Comparison of ENCODE assay signal across 8 cellular contexts in the genomic region with DNA sequence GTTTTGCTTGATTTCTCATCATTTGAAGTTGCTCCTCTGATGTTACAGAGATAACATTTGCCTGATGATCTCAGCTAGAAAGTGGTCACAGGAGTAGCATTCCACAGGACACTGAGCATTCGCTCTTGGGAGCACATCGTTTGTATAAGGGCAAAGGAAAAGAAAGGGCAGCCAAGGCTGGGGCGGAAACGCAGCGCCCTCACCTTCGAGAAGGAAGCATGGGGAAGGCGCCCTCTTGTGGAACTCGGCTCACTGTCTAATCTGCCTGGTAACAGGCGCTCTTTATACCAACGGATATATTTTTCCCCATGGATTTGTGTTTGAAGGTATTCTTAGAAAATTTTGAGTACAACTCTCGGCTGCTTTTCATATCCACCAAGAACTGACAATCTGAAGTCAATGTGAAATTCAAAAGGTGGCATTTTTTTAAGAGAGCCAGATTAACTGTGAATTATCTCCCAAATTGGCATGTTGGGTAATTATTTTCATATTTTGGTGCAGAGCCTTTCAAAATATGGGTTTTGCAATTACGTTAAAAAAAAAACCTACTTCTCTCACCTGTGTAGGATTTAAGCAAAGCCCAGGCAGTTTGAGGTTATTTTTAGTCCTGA.
A peak's percentile ranks its signal among the peaks of the same experiment; 100 is the strongest.
DNase-seq lines count a peak whose midpoint lies in the region; ATAC-seq and TF ChIP-seq lines count a peak whose summit lies in the region.

No MANE protein-coding gene starts in this region.

- no peaks in the 10 kb centered on the region for H3K79me2 ChIP-seq in HCT116 (ENCODE audit: insufficient read depth, low read length)
- no peaks in the 10 kb centered on the region for H3K79me2 ChIP-seq in SU-DHL-6 (ENCODE audit: insufficient read depth, low read length)

- BruUV-seq in HCT116 (replicated peaks; lab: Mats Ljungman, UMichigan): no TSS peak

- peak overlapping the region; percentile 42 for H3K4me2 ChIP-seq in HCT116 (ENCODE audit: low read length)
- peak overlapping the region; percentile 28 for H3K4me2 ChIP-seq in SU-DHL-6 (ENCODE audit: low read depth, low read length, poor library complexity, severe bottlenecking)

- H3K36me3 ChIP-seq in HCT116 (ENCODE audit: control insufficient read depth in 1 of 2, insufficient read depth in 2 of 2, low read length in 2 of 2) (no peaks in the 10 kb centered on the region), SU-DHL-6 (ENCODE audit: low read length) (no peaks in the 10 kb centered on the region), heart right ventricle (no peaks in the 10 kb centered on the region)

- intact Hi-C loops in HCT116 (cut with micrococcal nuclease): loop anchor here (1.0 to 5.0 kb wide), 3 partner anchors 85 to 501 kb away; no protein-coding TSS in a partner anchor
- intact Hi-C loops in heart right ventricle (cut with DNase I): loop anchor here in 9 of 10 donors (1.0 to 10.0 kb wide), 8 partner anchors 85 to 505 kb away; a partner anchor contains a TSS

- H3K36me3 Mint-ChIP-seq in activated naive CD8-positive, alpha-beta T cell treated with anti-CD3 and anti-CD28 coated beads, Interleukin-2, amount 50 U/mL, for 24 hours (ENCODE audit: low read depth): no peaks in the 10 kb centered on the region

- TF ChIP-seq POLR2A in HCT116 (IDR thresholded peaks at IDR 0.05; ENCODE audit: borderline replicate concordance, extremely low read depth, insufficient read depth, insufficient read length): no peak

- TF ChIP-seq CTCF in HCT116 (IDR thresholded peaks at IDR 0.05 in 2 of 3, conservative IDR thresholded peaks at IDR 0.05 in 1 of 3; ENCODE audit: borderline replicate concordance in 1 of 3, insufficient read depth in 1 of 3, low read depth in 2 of 3, low read length in 2 of 3): peak; percentile 81 to 92 (median 84)
- peak; percentile 68 for TF ChIP-seq CTCF in SU-DHL-6 (IDR thresholded peaks at IDR 0.05; ENCODE audit: insufficient read depth, low read length, poor library complexity, severe bottlenecking)
- TF ChIP-seq CTCF in heart right ventricle (IDR thresholded peaks at IDR 0.05): peak; percentile 51 to 96 (median 84)

- H2AFZ ChIP-seq in HCT116 (ENCODE audit: low read depth, low read length, poor library complexity, severe bottlenecking) (peak overlapping the region; percentile 89), SU-DHL-6 (ENCODE audit: low read depth, low read length, severe bottlenecking) (peak overlapping the region; percentile 80)

- no peak overlapping the region for H3K27ac ChIP-seq in HCT116 (ENCODE audit: low read depth, low read length)
- no peak overlapping the region for H3K27ac ChIP-seq in SU-DHL-6 (ENCODE audit: low read depth, low read length)
- H3K27ac ChIP-seq in heart right ventricle: peak overlapping the region in 8 of 10 donors; percentile 6 to 66 (median 40)

- POLR2A ChIA-PET in HCT116 (lab: Charles Lee): no interaction called here

- DNase-seq in GM03348 (ENCODE audit: low spot score) (peak; percentile 84), HCT116 (ENCODE audit: low read depth, low spot score) (peak; percentile 61), MV-4-11 (lab: John Stamatoyannopoulos, UW) (peak; percentile 39), heart right ventricle (peak; percentile 86 to 90), putamen (ENCODE audit: low spot score) (peak; percentile 64)
- DNase-seq in activated naive CD8-positive, alpha-beta T cell treated with anti-CD3 and anti-CD28 coated beads, Interleukin-2, amount 50 U/mL, for 24 hours: peak; percentile 79

- H3K4me1 Mint-ChIP-seq in activated naive CD8-positive, alpha-beta T cell treated with anti-CD3 and anti-CD28 coated beads, Interleukin-2, amount 50 U/mL, for 24 hours: peaks cover 26% of the 10 kb centered on the region

- H3K9me3 ChIP-seq in HCT116 (ENCODE audit: control insufficient read depth in 1 of 2, insufficient read depth in 1 of 2, low read depth in 1 of 2, low read length in 2 of 2): no peaks in the 10 kb centered on the region
- H3K9me3 ChIP-seq in SU-DHL-6 (ENCODE audit: insufficient read depth, low read length): no peaks in the 10 kb centered on the region
- H3K9me3 ChIP-seq in heart right ventricle: no peaks in the 10 kb centered on the region

- 0 out of 4 replicates have a peak, but pooled peaks cover 0 to 4% of the 10 kb centered on the region in 2 experiments for H3K4me1 ChIP-seq in HCT116 (ENCODE audit: control insufficient read depth in 1 of 2, insufficient read depth in 2 of 2, low read length in 2 of 2)
- peaks cover 5 to 19% (median 17%) of the 10 kb centered on the region in 9 donors for H3K4me1 ChIP-seq in heart right ventricle

- ATAC-seq in HCT116: peak; percentile 99
- ATAC-seq in activated naive CD8-positive, alpha-beta T cell treated with anti-CD3 and anti-CD28 coated beads, Interleukin-2, amount 50 U/mL, for 24 hours: peak; percentile 93
- ATAC-seq in heart right ventricle: peak; percentile 96 to 98 (median 97)
- no peak for ATAC-seq in GM21528 (IDR thresholded peaks at IDR 0.05; ENCODE audit: low FRiP score, unreplicated experiment)

- H3K9ac ChIP-seq in HCT116 (ENCODE audit: low read length) (no peak overlapping the region), SU-DHL-6 (ENCODE audit: low read length) (no peak overlapping the region; the same call in 1 of the 2 replicates)

- TF ChIP-seq RAD21 in HCT116 (IDR thresholded peaks at IDR 0.05; ENCODE audit: low read depth): peak; percentile 72

- H3K9me3 Mint-ChIP-seq in activated naive CD8-positive, alpha-beta T cell treated with anti-CD3 and anti-CD28 coated beads, Interleukin-2, amount 50 U/mL, for 24 hours: peaks cover 13% of the 10 kb centered on the region

- peaks cover 5% of the 10 kb centered on the region for H3K27me3 Mint-ChIP-seq in activated naive CD8-positive, alpha-beta T cell treated with anti-CD3 and anti-CD28 coated beads, Interleukin-2, amount 50 U/mL, for 24 hours

- no peaks in the 10 kb centered on the region for H3K27me3 ChIP-seq in HCT116 (ENCODE audit: insufficient read depth, low read length)
- H3K27me3 ChIP-seq in SU-DHL-6 (ENCODE audit: low read length): no peaks in the 10 kb centered on the region
- H3K27me3 ChIP-seq in heart right ventricle: no peaks in the 10 kb centered on the region

- 3 to 5% methylated on average over 12 of the region's 12 CpGs for WGBS in heart right ventricle, 2 donors

- H3K27ac Mint-ChIP-seq in activated naive CD8-positive, alpha-beta T cell treated with anti-CD3 and anti-CD28 coated beads, Interleukin-2, amount 50 U/mL, for 24 hours: no peak overlapping the region

- H3K4me3 ChIP-seq in HCT116 (replicated peaks in 1 of 2; ENCODE audit: low read depth in 1 of 2, low read length in 2 of 2) (no peak overlapping the region), SU-DHL-6 (ENCODE audit: insufficient read depth, low read length, poor library complexity, severe bottlenecking) (no peak overlapping the region), heart right ventricle (peak overlapping the region in 6 of 10 donors; percentile 6 to 25 (median 22))

- no peaks in the 10 kb centered on the region for H3F3A ChIP-seq in SU-DHL-6 (ENCODE audit: insufficient read depth)

- RAD21 ChIA-PET in HCT116 (lab: Charles Lee; ENCODE audit: low non-redundant PET in 1 of 2, low total read pairs in 2 of 2, uncharacterized antibody in 2 of 2, unreplicated experiment in 2 of 2): no interaction called here

- no peaks in the 10 kb centered on the region for H4K20me1 ChIP-seq in HCT116 (ENCODE audit: insufficient read depth)
- H4K20me1 ChIP-seq in SU-DHL-6 (ENCODE audit: low read depth, low read length): no peaks in the 10 kb centered on the region

- CTCF ChIA-PET in HCT116 (lab: Charles Lee): interaction anchor here (1.0 to 1.5 kb wide), 2 partner anchors 86 to 87 kb away, joined by 3 to 4 read pairs; no protein-coding TSS in a partner anchor

- H3K4me3 Mint-ChIP-seq in activated naive CD8-positive, alpha-beta T cell treated with anti-CD3 and anti-CD28 coated beads, Interleukin-2, amount 50 U/mL, for 24 hours: no peak overlapping the region

- no peaks in the 10 kb centered on the region for H3K9me2 ChIP-seq in HCT116 (ENCODE audit: insufficient read depth)
- no peaks in the 10 kb centered on the region for H3K9me2 ChIP-seq in SU-DHL-6 (replicated peaks; ENCODE audit: insufficient read depth, low read length)

TF ChIP-seq in HCT116, 20 proteins besides CTCF, POLR2A, EP300 and RAD21 (continues in another document):
- TF ChIP-seq SIN3A (IDR thresholded peaks at IDR 0.05; ENCODE audit: low read depth): no peak
- TF ChIP-seq TCF7L2 (IDR thresholded peaks at IDR 0.05; ENCODE audit: borderline replicate concordance, extremely low read depth, insufficient read depth, insufficient read length): no peak
- TF ChIP-seq CEBPB (IDR thresholded peaks at IDR 0.05; ENCODE audit: low read depth): no peak
- no peak for TF ChIP-seq YY1 (IDR thresholded peaks at IDR 0.05; ENCODE audit: extremely low read depth, insufficient replicate concordance, low read depth, low read length)
- TF ChIP-seq, protein P1, sequence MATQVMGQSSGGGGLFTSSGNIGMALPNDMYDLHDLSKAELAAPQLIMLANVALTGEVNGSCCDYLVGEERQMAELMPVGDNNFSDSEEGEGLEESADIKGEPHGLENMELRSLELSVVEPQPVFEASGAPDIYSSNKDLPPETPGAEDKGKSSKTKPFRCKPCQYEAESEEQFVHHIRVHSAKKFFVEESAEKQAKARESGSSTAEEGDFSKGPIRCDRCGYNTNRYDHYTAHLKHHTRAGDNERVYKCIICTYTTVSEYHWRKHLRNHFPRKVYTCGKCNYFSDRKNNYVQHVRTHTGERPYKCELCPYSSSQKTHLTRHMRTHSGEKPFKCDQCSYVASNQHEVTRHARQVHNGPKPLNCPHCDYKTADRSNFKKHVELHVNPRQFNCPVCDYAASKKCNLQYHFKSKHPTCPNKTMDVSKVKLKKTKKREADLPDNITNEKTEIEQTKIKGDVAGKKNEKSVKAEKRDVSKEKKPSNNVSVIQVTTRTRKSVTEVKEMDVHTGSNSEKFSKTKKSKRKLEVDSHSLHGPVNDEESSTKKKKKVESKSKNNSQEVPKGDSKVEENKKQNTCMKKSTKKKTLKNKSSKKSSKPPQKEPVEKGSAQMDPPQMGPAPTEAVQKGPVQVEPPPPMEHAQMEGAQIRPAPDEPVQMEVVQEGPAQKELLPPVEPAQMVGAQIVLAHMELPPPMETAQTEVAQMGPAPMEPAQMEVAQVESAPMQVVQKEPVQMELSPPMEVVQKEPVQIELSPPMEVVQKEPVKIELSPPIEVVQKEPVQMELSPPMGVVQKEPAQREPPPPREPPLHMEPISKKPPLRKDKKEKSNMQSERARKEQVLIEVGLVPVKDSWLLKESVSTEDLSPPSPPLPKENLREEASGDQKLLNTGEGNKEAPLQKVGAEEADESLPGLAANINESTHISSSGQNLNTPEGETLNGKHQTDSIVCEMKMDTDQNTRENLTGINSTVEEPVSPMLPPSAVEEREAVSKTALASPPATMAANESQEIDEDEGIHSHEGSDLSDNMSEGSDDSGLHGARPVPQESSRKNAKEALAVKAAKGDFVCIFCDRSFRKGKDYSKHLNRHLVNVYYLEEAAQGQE (IDR thresholded peaks at IDR 0.05; ENCODE audit: low read depth): no peak
- no peak for TF ChIP-seq CBX3 (IDR thresholded peaks at IDR 0.05; ENCODE audit: low read depth)
- TF ChIP-seq POLR2AphosphoS5 (IDR thresholded peaks at IDR 0.05; ENCODE audit: low read depth, low read length): no peak
- no peak for TF ChIP-seq SRF (IDR thresholded peaks at IDR 0.05; ENCODE audit: low read depth)
- no peak for TF ChIP-seq FOSL1 (IDR thresholded peaks at IDR 0.05; ENCODE audit: low read depth)

Comparison
In these comparisons a context has a peak if more than half of its experiments do, and no peak if none do; other contexts are left out.
1. H3K27ac ChIP-seq: peak in heart right ventricle (8 of 10); none in HCT116 (single experiment) and SU-DHL-6 (single experiment).
2. H3K4me3 ChIP-seq: peak in heart right ventricle (6 of 10); none in HCT116 (0 of 2) and SU-DHL-6 (single experiment).
3. Peak in every context shown above with its lines, with median percentiles within 50 percentile points of each other: DNase-seq and CTCF ChIP-seq.